Comparison of ENCODE assay signal across 18 cellular contexts in the genomic region with DNA sequence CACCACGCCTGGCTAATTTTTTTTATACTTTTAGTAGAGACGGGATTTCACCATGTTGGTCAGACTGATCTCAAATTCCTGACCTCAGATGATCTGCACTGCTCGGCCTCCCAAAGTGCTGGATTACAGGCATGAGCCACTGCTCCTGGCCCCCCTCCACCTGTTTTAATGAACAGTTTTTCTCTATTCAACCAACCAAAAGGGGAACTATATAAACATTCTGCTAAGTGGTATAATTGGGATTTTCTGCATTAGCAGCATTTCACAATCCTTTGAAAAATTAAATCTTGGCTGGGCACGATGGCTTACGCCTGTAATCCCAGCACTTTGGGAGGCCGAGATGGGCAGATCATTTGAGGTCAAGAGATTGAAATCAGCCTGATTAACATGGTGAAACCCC. TPM values are rescaled to one million over a fixed set of nuclear protein-coding genes. Genes with fewer than 3 reads are reported as not detected.
DNase-seq lines count a peak whose midpoint lies in the region; ATAC-seq and TF ChIP-seq lines count a peak whose summit lies in the region.
"Had no signal": no experiment of that assay in that cellular context is flagged by ENCODE, and none has a peak within 500 bp of the region (broad histone marks: within the 10 kb centered on the region; RNA-seq: fewer than 3 reads in every experiment).

No MANE protein-coding gene starts in this region.

- no peak for TF ChIP-seq EP300 in esophagus muscularis mucosa (IDR thresholded peaks at IDR 0.05)

- TF ChIP-seq CTCF in esophagus muscularis mucosa (IDR thresholded peaks at IDR 0.05): no peak
- TF ChIP-seq CTCF in retinal pigment epithelial cell (conservative IDR thresholded peaks at IDR 0.05; ENCODE audit: low read depth, low read length): no peak

- H3K4me1 ChIP-seq in SJCRH30 (peaks cover 15% of the 10 kb centered on the region), esophagus muscularis mucosa (no peaks in the 10 kb centered on the region)
- H3K4me1 ChIP-seq: A549; BLaER1 treated with 17β-estradiol and CSF1 and Interleukin-3, amounts not matched to agents 10 nM and 100 nM; Caco-2 had no signal

- H3K27me3 ChIP-seq in SJCRH30 (no peaks in the 10 kb centered on the region), esophagus muscularis mucosa (no peaks in the 10 kb centered on the region)
- H3K27me3 ChIP-seq: BLaER1 treated with 17β-estradiol and CSF1 and Interleukin-3, amounts not matched to agents 10 nM and 100 nM had no signal

- H3K36me3 ChIP-seq in SJCRH30 (peaks cover 79% of the 10 kb centered on the region), esophagus muscularis mucosa (peaks cover 3 to 75% (median 32%) of the 10 kb centered on the region in 4 donors)

- no peak for ATAC-seq in HG03039 (IDR thresholded peaks at IDR 0.05; ENCODE audit: unreplicated experiment)
- ATAC-seq in GM18858 (IDR thresholded peaks at IDR 0.05; ENCODE audit: unreplicated experiment): no peak
- ATAC-seq: A549; CD8-positive, alpha-beta T cell had no signal

- H3K9me3 ChIP-seq in SJCRH30 (replicated peaks) (no peaks in the 10 kb centered on the region), esophagus muscularis mucosa (no peaks in the 10 kb centered on the region)
- H3K9me3 ChIP-seq: A549; BLaER1 treated with 17β-estradiol and CSF1 and Interleukin-3, amounts not matched to agents 10 nM and 100 nM; Caco-2 had no signal

- H3K4me3 ChIP-seq in SJCRH30 (no peak overlapping the region), esophagus muscularis mucosa (no peak overlapping the region), retinal pigment epithelial cell (ENCODE audit: low read length) (no peak overlapping the region)
- H3K4me3 ChIP-seq: A549; BLaER1 treated with 17β-estradiol and CSF1 and Interleukin-3, amounts not matched to agents 10 nM and 100 nM had no signal

- WGBS in esophagus muscularis mucosa: 96% methylated on average over 6 of the region's 6 CpGs

- H3K27ac ChIP-seq in SJCRH30: peak overlapping the region; percentile 43; the same call in 1 of the 2 replicates
- no peak overlapping the region for H3K27ac ChIP-seq in esophagus muscularis mucosa (replicated peaks in 1 of 4)
- H3K27ac ChIP-seq: 22Rv1; A549; BLaER1 treated with 17β-estradiol and CSF1 and Interleukin-3, amounts not matched to agents 10 nM and 100 nM; C4-2B had no signal

- intact Hi-C loops in esophagus muscularis mucosa (cut with DNase I): no loop called here

- DNase-seq in NCI-H82 (lab: John Stamatoyannopoulos, UW) (peak; percentile 68), SJCRH30 (peak; percentile 76 to 77), esophagus muscularis mucosa (ENCODE audit: extremely low spot score) (peak; percentile 37), retinal pigment epithelial cell (ENCODE audit: low read depth) (peak; percentile 13)
- no peak for DNase-seq in activated CD4-positive, alpha-beta T cell treated with anti-CD3 and anti-CD28 coated beads, Interleukin-2, amount 50 U/mL, for 4 hours
- DNase-seq: AML-193; Caco-2; Calu3; CD4-positive, alpha-beta T cell; CD8-positive, alpha-beta T cell; DMS79 treated with DMSO at 0.1 percent for 48 hours; GF-D8 had no signal

- TF ChIP-seq POLR2A in esophagus muscularis mucosa (IDR thresholded peaks at IDR 0.05; ENCODE audit: low read depth): no peak

RNA-seq across cellular contexts. Expression of gene KNTC1, which starts 44.8 kb away (rescaled TPM):
- total RNA-seq in SJCRH30 (2014; rRNA removed; shearing (Covaris generic)): 63.3 and 75.4 TPM in 2 replicates
- 10 to 100 TPM in 1 of 4 donors, 1 to 10 TPM in 3; 4.3 to 11.2 (median 6.3) TPM for total RNA-seq in esophagus muscularis mucosa

RNA-seq across cellular contexts. Expression of gene RSRC2, which starts 45.1 kb away (rescaled TPM):
- 66.3 and 88.0 TPM in 2 replicates for total RNA-seq in SJCRH30 (2014; rRNA removed; shearing (Covaris generic))
- 10 to 100 TPM; 46.5 to 68.9 (median 48.6) TPM for total RNA-seq in esophagus muscularis mucosa

Comparison
In these comparisons a context has a peak if more than half of its experiments do, and no peak if none do; other contexts are left out.
1. DNase-seq: peak in NCI-H82 (single experiment), SJCRH30 (2 of 2), esophagus muscularis mucosa (single experiment) and retinal pigment epithelial cell (single experiment); none in activated CD4-positive, alpha-beta T cell treated with anti-CD3 and anti-CD28 coated beads, Interleukin-2, amount 50 U/mL, for 4 hours (0 of 2).